ENCODE assay signal across 1 cellular context in the genomic region with DNA sequence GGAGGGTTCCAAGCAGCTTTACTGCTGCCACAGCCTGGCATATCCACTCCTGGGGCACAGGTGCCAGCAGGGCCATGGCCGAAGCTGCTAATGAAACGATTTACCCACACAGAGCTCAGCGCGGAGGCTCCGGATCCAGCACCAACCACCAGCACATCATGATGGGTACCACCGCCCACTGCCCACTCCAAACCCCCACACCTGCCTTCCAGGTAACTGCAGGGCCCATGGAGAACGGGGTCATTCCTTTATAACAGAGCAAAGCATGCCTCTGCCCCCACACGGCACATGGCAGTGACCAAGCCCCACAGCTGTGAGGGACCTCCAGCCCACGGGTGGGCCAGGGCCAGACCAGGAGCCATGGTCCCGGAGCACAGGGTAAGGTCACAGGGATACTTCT.
TF ChIP-seq lines count a peak whose summit lies in the region.

No MANE protein-coding gene starts in this region.

TF ChIP-seq in GM12878, 131 proteins besides CTCF, POLR2A, EP300 and RAD21:
- no peak for TF ChIP-seq NFXL1 (IDR thresholded peaks at IDR 0.05; ENCODE audit: borderline replicate concordance)
- TF ChIP-seq, protein P1, sequence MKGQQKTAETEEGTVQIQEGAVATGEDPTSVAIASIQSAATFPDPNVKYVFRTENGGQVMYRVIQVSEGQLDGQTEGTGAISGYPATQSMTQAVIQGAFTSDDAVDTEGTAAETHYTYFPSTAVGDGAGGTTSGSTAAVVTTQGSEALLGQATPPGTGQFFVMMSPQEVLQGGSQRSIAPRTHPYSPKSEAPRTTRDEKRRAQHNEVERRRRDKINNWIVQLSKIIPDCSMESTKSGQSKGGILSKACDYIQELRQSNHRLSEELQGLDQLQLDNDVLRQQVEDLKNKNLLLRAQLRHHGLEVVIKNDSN (IDR thresholded peaks at IDR 0.05; ENCODE audit: borderline replicate concordance, extremely low read length, insufficient read depth, low read depth, low read length): peak; percentile 27
